Comparison of ENCODE assay signal across 16 cellular contexts in genomic region chr2:148885988-148886387, GRCh38. TPM values are rescaled to one million over a fixed set of nuclear protein-coding genes. Genes with fewer than 3 reads are reported as not detected.
DNase-seq lines count a peak whose midpoint lies in the region; ATAC-seq and TF ChIP-seq lines count a peak whose summit lies in the region.
"Had no signal": no experiment of that assay in that cellular context is flagged by ENCODE, and none has a peak within 500 bp of the region (broad histone marks: within the 10 kb centered on the region; RNA-seq: fewer than 3 reads in every experiment).

No MANE protein-coding gene starts in this region.

- in situ Hi-C loops in G401 (cut with HindIII; ENCODE audit: low sequenced_read_pairs), result no loop called here

- no peaks in the 10 kb centered on the region for H3K9me3 ChIP-seq in SJCRH30 (replicated peaks)
- H3K9me3 ChIP-seq: A549, BE2C, Caco-2 had no signal

- H3K27ac ChIP-seq in VCaP, result peak overlapping the region; percentile 53
- H3K27ac ChIP-seq in SJCRH30, result no peak overlapping the region
- H3K27ac ChIP-seq: A549 had no signal

- H3K9me3 Mint-ChIP-seq in glutamatergic neuron (ENCODE audit: unreplicated experiment) (peaks cover 16% of the 10 kb centered on the region), neural crest cell (peaks cover 5% of the 10 kb centered on the region)
- H3K9me3 Mint-ChIP-seq: HFFc6 had no signal

- no peak for TF ChIP-seq CTCF in VCaP (conservative IDR thresholded peaks at IDR 0.05)
- no peak for TF ChIP-seq CTCF in glutamatergic neuron (IDR thresholded peaks at IDR 0.05; ENCODE audit: partially characterized antibody, unreplicated experiment)
- TF ChIP-seq CTCF in neural crest cell (conservative IDR thresholded peaks at IDR 0.05), result no peak

- H3K4me1 Mint-ChIP-seq in glutamatergic neuron (ENCODE audit: low read depth, unreplicated experiment) (peaks cover 63% of the 10 kb centered on the region), neural crest cell (peaks cover 42% of the 10 kb centered on the region)

- no peak for ATAC-seq in HG03196 (IDR thresholded peaks at IDR 0.05; ENCODE audit: unreplicated experiment)
- ATAC-seq: A549 had no signal

- H3K4me3 Mint-ChIP-seq in glutamatergic neuron (ENCODE audit: unreplicated experiment) (peak overlapping the region; percentile 77), neural crest cell (peak overlapping the region; percentile 44)
- H3K4me3 Mint-ChIP-seq: HFFc6 had no signal

- peak overlapping the region; percentile 81 for H3K27ac Mint-ChIP-seq in glutamatergic neuron (ENCODE audit: unreplicated experiment)
- no peak overlapping the region for H3K27ac Mint-ChIP-seq in neural crest cell (ENCODE audit: unreplicated experiment)
- H3K27ac Mint-ChIP-seq: CD14-positive monocyte, HFFc6 had no signal

- H3K36me3 Mint-ChIP-seq in glutamatergic neuron (ENCODE audit: unreplicated experiment) (no peaks in the 10 kb centered on the region), neural crest cell (ENCODE audit: low read depth) (peaks cover 8% of the 10 kb centered on the region)
- H3K36me3 Mint-ChIP-seq: CD8-positive, alpha-beta memory T cell had no signal

- no peak overlapping the region for H3K4me3 ChIP-seq in SJCRH30
- H3K4me3 ChIP-seq: A549 had no signal

- no peaks in the 10 kb centered on the region for H3K4me1 ChIP-seq in SJCRH30
- H3K4me1 ChIP-seq: BE2C, Caco-2 had no signal

- peak; percentile 68 for DNase-seq in G401 (ENCODE audit: low spot score)
- DNase-seq in glutamatergic neuron, result no peak
- DNase-seq in neural crest cell (ENCODE audit: low read depth, low spot score), result no peak
- DNase-seq in SJCRH30, result no peak
- DNase-seq in NCI-H2081 treated with DMSO at 0.1 percent for 48 hours (lab: John Stamatoyannopoulos, UW), result no peak
- DNase-seq: BE2C; Caco-2; CD8-positive, alpha-beta memory T cell; DND-41; GF-D8; HCEC 1CT; HFFc6 had no signal

- H3K27me3 Mint-ChIP-seq in glutamatergic neuron (ENCODE audit: unreplicated experiment) (peaks cover 14% of the 10 kb centered on the region), neural crest cell (ENCODE audit: low read depth) (peaks cover 9% of the 10 kb centered on the region)

- no peaks in the 10 kb centered on the region for H3K27me3 ChIP-seq in SJCRH30
- H3K27me3 ChIP-seq: BE2C had no signal

- H3K36me3 ChIP-seq in SJCRH30, result no peaks in the 10 kb centered on the region
- H3K36me3 ChIP-seq: BE2C had no signal

RNA-seq across cellular contexts. Expression of gene KIF5C, which starts 11.0 kb away (rescaled TPM):
- 9.3 and 10.7 TPM in 2 replicates for total RNA-seq in G401 (2014; rRNA removed; shearing (Covaris generic))
- 673 TPM for total RNA-seq in glutamatergic neuron (ENCODE audit: unreplicated experiment)
- 63.3 and 66.7 TPM in 2 replicates for total RNA-seq in neural crest cell
- total RNA-seq in SJCRH30 (2014; rRNA removed; shearing (Covaris generic)), result 5.8 and 6.6 TPM in 2 replicates
